7 cellular contexts compared by ENCODE assay signal in the genomic region with DNA sequence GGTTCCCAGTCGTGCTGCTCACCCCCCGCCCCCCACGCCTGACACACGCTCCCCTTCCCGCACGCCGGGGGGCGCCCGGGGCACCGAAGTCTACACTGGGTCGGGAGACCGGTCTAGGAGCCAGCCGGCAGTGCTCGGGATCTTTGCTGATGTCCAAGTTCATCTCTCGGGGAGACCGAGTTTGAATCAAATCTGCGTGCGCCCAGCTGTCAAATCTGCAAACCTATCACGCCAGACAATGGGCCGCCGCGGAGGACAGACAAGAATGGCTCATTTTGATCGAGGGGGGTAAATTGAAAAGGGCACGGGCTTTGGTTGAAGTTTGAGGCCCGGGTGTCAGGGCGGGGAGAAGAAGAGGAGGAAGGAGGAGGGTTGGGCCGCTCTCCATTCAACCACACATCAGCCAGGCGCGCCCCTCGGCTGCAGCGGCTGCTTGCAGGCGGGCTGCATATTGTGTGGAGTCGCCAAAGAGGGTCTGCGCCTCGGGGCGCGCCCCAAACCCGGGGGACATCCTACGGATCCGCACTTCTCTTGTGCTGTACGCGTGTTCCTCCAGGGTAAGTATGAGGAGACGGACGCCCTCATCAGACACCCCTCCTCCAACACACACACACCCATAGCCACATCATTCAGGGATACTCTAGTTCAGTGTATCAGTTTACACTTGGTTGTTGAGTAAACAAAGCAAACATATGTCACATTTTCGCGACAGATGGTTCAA. TPM values are rescaled to one million over a fixed set of nuclear protein-coding genes. Genes with fewer than 3 reads are reported as not detected.
A peak's percentile ranks its signal among the peaks of the same experiment; 100 is the strongest.
DNase-seq lines count a peak whose midpoint lies in the region; ATAC-seq and TF ChIP-seq lines count a peak whose summit lies in the region.

No MANE protein-coding gene starts in this region.

- no peaks in the 10 kb centered on the region for H3K27me3 ChIP-seq in testis

- H3K27ac ChIP-seq in testis = no peak overlapping the region

- CTCF ChIA-PET in activated CD8-positive, alpha-beta T cell treated with anti-CD3 and anti-CD28 coated beads for 36 hours (lab: Charles Lee) = no interaction called here

- peaks cover 46% of the 10 kb centered on the region for H3K27me3 Mint-ChIP-seq in activated CD8-positive, alpha-beta T cell treated with anti-CD3 and anti-CD28 coated beads for 36 hours

- 1 to 2% methylated on average over 21 to 46 of the region's 46 CpGs for WGBS in testis, 2 donors

- no peaks in the 10 kb centered on the region for H3K9me3 Mint-ChIP-seq in activated CD8-positive, alpha-beta T cell treated with anti-CD3 and anti-CD28 coated beads for 36 hours

- no peak for TF ChIP-seq CTCF in activated CD8-positive, alpha-beta T cell treated with anti-CD3 and anti-CD28 coated beads for 36 hours (IDR thresholded peaks at IDR 0.05)
- no peak for TF ChIP-seq CTCF in testis (IDR thresholded peaks at IDR 0.05)

- H3K4me1 Mint-ChIP-seq in activated CD8-positive, alpha-beta T cell treated with anti-CD3 and anti-CD28 coated beads for 36 hours (ENCODE audit: low read depth) = peaks cover 7% of the 10 kb centered on the region

- no peak for ATAC-seq in activated CD8-positive, alpha-beta T cell treated with anti-CD3 and anti-CD28 coated beads for 36 hours
- ATAC-seq in HG03342 (IDR thresholded peaks at IDR 0.05; ENCODE audit: unreplicated experiment) = no peak

- H3K4me3 Mint-ChIP-seq in activated CD8-positive, alpha-beta T cell treated with anti-CD3 and anti-CD28 coated beads for 36 hours = no peak overlapping the region

- no peaks in the 10 kb centered on the region for H3K36me3 ChIP-seq in testis (ENCODE audit: low read depth, missing control alignments)

- H3K4me1 ChIP-seq in testis = peaks cover 14% of the 10 kb centered on the region

- no peak overlapping the region for H3K27ac Mint-ChIP-seq in activated CD8-positive, alpha-beta T cell treated with anti-CD3 and anti-CD28 coated beads for 36 hours

- intact Hi-C loops in activated CD8-positive, alpha-beta T cell treated with anti-CD3 and anti-CD28 coated beads for 36 hours (cut with micrococcal nuclease) = no loop called here
- intact Hi-C loops in testis (cut with DNase I; ENCODE audit: low total_unique reads) = no loop called here

- H3K36me3 Mint-ChIP-seq in activated CD8-positive, alpha-beta T cell treated with anti-CD3 and anti-CD28 coated beads for 36 hours (ENCODE audit: low read depth) = no peaks in the 10 kb centered on the region

- peak overlapping the region; percentile 34 to 50 for H3K4me3 ChIP-seq in testis

- POLR2A ChIA-PET in activated CD8-positive, alpha-beta T cell treated with anti-CD3 and anti-CD28 coated beads for 36 hours (lab: Charles Lee) = no interaction called here

- DNase-seq in HK-2 (ENCODE audit: unreplicated experiment) (peak; percentile 73), iris pigment epithelial cell (ENCODE audit: low read depth) (peak; percentile 56), testis (no peak), SIG-M5 (lab: John Stamatoyannopoulos, UW) (no peak), COLO829 (ENCODE audit: low spot score) (no peak)
- peak; percentile 4 for DNase-seq in activated CD8-positive, alpha-beta T cell treated with anti-CD3 and anti-CD28 coated beads for 36 hours

- H3K9me3 ChIP-seq in testis = no peaks in the 10 kb centered on the region

- no peak for TF ChIP-seq POLR2A in testis (IDR thresholded peaks at IDR 0.05)

RNA-seq across cellular contexts. Expression of gene GFRA1, which starts 1.3 kb away (rescaled TPM):
- total RNA-seq in activated CD8-positive, alpha-beta T cell treated with anti-CD3 and anti-CD28 coated beads for 36 hours = not detected
- 10 to 100 TPM; 17.7 to 23.8 TPM for total RNA-seq in testis
- polyA plus RNA-seq in testis (ENCODE audit: insufficient read depth, low read depth, low replicate concordance) = 8.6 TPM

RNA-seq across cellular contexts. Expression of gene CCDC172, which starts 49.9 kb away (rescaled TPM):
- not detected for total RNA-seq in activated CD8-positive, alpha-beta T cell treated with anti-CD3 and anti-CD28 coated beads for 36 hours
- 10 to 100 TPM in 1 of 2 donors, 1 to 10 TPM in 1; 7.3 to 31.4 TPM for total RNA-seq in testis
- 6.7 TPM for polyA plus RNA-seq in testis (ENCODE audit: insufficient read depth, low read depth, low replicate concordance)

Comparison
In these comparisons a context has a peak if more than half of its experiments do, and no peak if none do; other contexts are left out.
1. DNase-seq: peak in HK-2 (single experiment), activated CD8-positive, alpha-beta T cell treated with anti-CD3 and anti-CD28 coated beads for 36 hours (single experiment) and iris pigment epithelial cell (single experiment); none in testis (single experiment), SIG-M5 (single experiment) and COLO829 (single experiment).
2. RNA of gene GFRA1, which starts 1.3 kb away (total RNA-seq): 17.7 to 23.8 TPM in testis; not detected in activated CD8-positive, alpha-beta T cell treated with anti-CD3 and anti-CD28 coated beads for 36 hours; every median in the first group is over 10 times any median in the second.
3. RNA of gene CCDC172, which starts 49.9 kb away (total RNA-seq): 7.3 to 31.4 TPM in testis; not detected in activated CD8-positive, alpha-beta T cell treated with anti-CD3 and anti-CD28 coated beads for 36 hours; every median in the first group is over 4 times any median in the second.